In the genomic region with DNA sequence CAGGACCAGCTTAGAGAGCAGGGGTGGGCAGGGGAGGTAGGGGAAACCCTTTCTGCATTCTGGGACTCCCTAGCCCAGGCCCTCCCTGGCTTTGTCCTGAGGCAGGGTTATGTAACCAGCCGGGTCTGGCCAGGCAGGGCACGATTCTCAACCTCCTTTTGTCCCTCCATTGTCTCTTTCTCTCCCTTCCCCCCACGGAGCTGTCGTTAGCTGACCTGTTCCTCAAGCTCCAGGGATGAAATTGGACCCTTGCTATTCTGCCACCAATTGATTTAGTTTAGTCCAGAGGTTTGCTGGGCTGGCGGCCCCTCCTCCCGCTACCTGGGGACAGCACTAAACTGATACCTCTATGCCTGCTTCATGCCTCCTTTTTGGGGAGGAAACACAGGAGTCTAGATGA, we compare ENCODE assay signal across 12 cellular contexts. TPM values are rescaled to one million over a fixed set of nuclear protein-coding genes. Genes with fewer than 3 reads are reported as not detected.
DNase-seq lines count a peak whose midpoint lies in the region; FAIRE-seq and TF ChIP-seq lines count a peak whose summit lies in the region.
"Had no signal": no experiment of that assay in that cellular context is flagged by ENCODE, and none has a peak within 500 bp of the region (broad histone marks: within the 10 kb centered on the region; RNA-seq: fewer than 3 reads in every experiment).

No MANE protein-coding gene starts in this region.

- peak in 2 of 7 donors; percentile 49 to 74 for DNase-seq in adrenal gland
- no peak for DNase-seq in hepatocyte (ENCODE audit: low spot score)
- DNase-seq in prostate gland (ENCODE audit: low spot score): no peak
- no peak for DNase-seq in SW 1271 (lab: John Stamatoyannopoulos, UW)
- DNase-seq in GM19239 (ENCODE audit: insufficient read length, low spot score): no peak
- no peak for DNase-seq in D341Med (ENCODE audit: low spot score)
- DNase-seq in OCI-LY7 (ENCODE audit: low spot score): no peak
- DNase-seq: activated CD4-positive, CD25-positive, alpha-beta regulatory T cell treated with anti-CD3 and anti-CD28 coated beads, Interleukin-2, amount 50 U/mL, for 72 hours; immature natural killer cell had no signal

- H3K4me3 ChIP-seq in adrenal gland (no peak overlapping the region), hepatocyte (no peak overlapping the region), prostate gland (no peak overlapping the region), OCI-LY7 (ENCODE audit: low read depth, low read length, poor library complexity, severe bottlenecking) (no peak overlapping the region)

- H3K4me2 ChIP-seq in hepatocyte (peak overlapping the region; percentile 41), OCI-LY7 (ENCODE audit: low read length) (no peak overlapping the region)

- H3K4me1 ChIP-seq in adrenal gland (replicated peaks in 1 of 2) (peaks cover 37 to 74% of the 10 kb centered on the region in 2 donors), hepatocyte (ENCODE audit: insufficient read depth) (peaks cover 45% of the 10 kb centered on the region), prostate gland (replicated peaks) (peaks cover 30% of the 10 kb centered on the region), OCI-LY7 (ENCODE audit: insufficient read depth, low read length, poor library complexity, severe bottlenecking) (peaks cover 12% of the 10 kb centered on the region)

- H3K79me2 ChIP-seq in hepatocyte (peaks cover 99% of the 10 kb centered on the region), OCI-LY7 (ENCODE audit: insufficient read depth, low read depth, low read length) (no peaks in the 10 kb centered on the region)

- H3K9me3 ChIP-seq in adrenal gland (replicated peaks in 1 of 3): no peaks in the 10 kb centered on the region
- no peaks in the 10 kb centered on the region for H3K9me3 ChIP-seq in hepatocyte (ENCODE audit: low read depth)
- H3K9me3 ChIP-seq in prostate gland: no peaks in the 10 kb centered on the region
- no peaks in the 10 kb centered on the region for H3K9me3 ChIP-seq in OCI-LY7 (ENCODE audit: low read length)

- intact Hi-C loops in adrenal gland (cut with DNase I) (no loop called here), prostate gland (cut with DNase I) (no loop called here), OCI-LY7 (cut with micrococcal nuclease; ENCODE audit: unreplicated experiment) (loop anchor here (10.0 kb wide), 1 partner anchor 656 kb away; a partner anchor contains a TSS)

- no peak for TF ChIP-seq POLR2A in adrenal gland (IDR thresholded peaks at IDR 0.05)
- no peak for TF ChIP-seq POLR2A in prostate gland (IDR thresholded peaks at IDR 0.05)

- WGBS in adrenal gland, 4 donors: 40 to 78% (median 51%) methylated on average over 4 to 6 of the region's 6 CpGs
- WGBS in hepatocyte (ENCODE audit: low lambda C conversion rate, missing lambda C conversion rate): 40% methylated on average over 6 of the region's 6 CpGs
- 30% methylated on average over 5 of the region's 6 CpGs for WGBS in prostate gland

- TF ChIP-seq CTCF in C4-2B (conservative IDR thresholded peaks at IDR 0.05) (no peak), adrenal gland (IDR thresholded peaks at IDR 0.05) (no peak), hepatocyte (IDR thresholded peaks at IDR 0.05; ENCODE audit: poor library complexity) (no peak), prostate gland (IDR thresholded peaks at IDR 0.05) (no peak), OCI-LY7 (conservative IDR thresholded peaks at IDR 0.05; ENCODE audit: low read length) (no peak)

- H3K27ac ChIP-seq in C4-2B: peak overlapping the region; percentile 64
- H3K27ac ChIP-seq in adrenal gland: peak overlapping the region in 4 of 5 donors; percentile 31 to 92 (median 82)
- H3K27ac ChIP-seq in hepatocyte: peak overlapping the region; percentile 85
- peak overlapping the region; percentile 30 to 41 for H3K27ac ChIP-seq in prostate gland
- H3K27ac ChIP-seq in OCI-LY7 (ENCODE audit: low read depth, low read length, poor library complexity, severe bottlenecking): no peak overlapping the region

- H2AFZ ChIP-seq in hepatocyte (no peak overlapping the region), OCI-LY7 (ENCODE audit: low read length) (no peak overlapping the region)

- H3K9me2 ChIP-seq in hepatocyte (replicated peaks; ENCODE audit: insufficient read depth) (no peaks in the 10 kb centered on the region), OCI-LY7 (ENCODE audit: insufficient read depth, low read length) (no peaks in the 10 kb centered on the region)

- H3K36me3 ChIP-seq in adrenal gland (replicated peaks in 1 of 2) (no peaks in the 10 kb centered on the region), hepatocyte (replicated peaks; ENCODE audit: insufficient read depth, low read depth) (no peaks in the 10 kb centered on the region), prostate gland (no peaks in the 10 kb centered on the region), OCI-LY7 (ENCODE audit: insufficient read depth, low read length) (no peaks in the 10 kb centered on the region)

- H4K20me1 ChIP-seq in hepatocyte (ENCODE audit: insufficient read depth, poor library complexity, severe bottlenecking) (peaks cover 66% of the 10 kb centered on the region), OCI-LY7 (ENCODE audit: insufficient read depth, low read length) (no peaks in the 10 kb centered on the region; the same call in 1 of the 2 replicates)

- no peak for FAIRE-seq in GM19239 (lab: Jason Lieb, UNC)
- FAIRE-seq: D721Med, GM18507 had no signal

- BruUV-seq in OCI-LY7 (replicated peaks; lab: Mats Ljungman, UMichigan): no TSS peak

- CTCF ChIA-PET in OCI-LY7 (lab: Charles Lee; ENCODE audit: unreplicated experiment): interaction anchor here (2.0 kb wide), 1 partner anchor 8 kb away, joined by 10 read pairs; no protein-coding TSS in a partner anchor

- POLR2A ChIA-PET in OCI-LY7 (lab: Charles Lee): interaction anchor here (1.5 to 2.7 kb wide), 2 partner anchors 8 to 18 kb away, joined by 4 to 19 read pairs; no protein-coding TSS in a partner anchor

- H3K27me3 ChIP-seq in adrenal gland (no peaks in the 10 kb centered on the region), hepatocyte (no peaks in the 10 kb centered on the region), prostate gland (replicated peaks; ENCODE audit: insufficient read depth) (no peaks in the 10 kb centered on the region)

RNA-seq across cellular contexts. Expression of a gene that starts 9.4 kb away (rescaled TPM):
- total RNA-seq in adrenal gland: 100 to 1,000 TPM in 6 of 8 donors, 10 to 100 TPM in 2; 80.7 to 154 (median 106) TPM
- 10 to 100 TPM in 2 of 3 donors, 1 to 10 TPM in 1; 9.6 to 37.5 (median 21.1) TPM for polyA plus RNA-seq in adrenal gland
- 66.7 and 85.1 TPM in 2 replicates for total RNA-seq in hepatocyte
- 30.2 and 42.5 TPM in 2 replicates for polyA plus RNA-seq in hepatocyte
- 100 to 1,000 TPM in 1 of 2 donors, 10 to 100 TPM in 1; 65.8 to 175 TPM for total RNA-seq in prostate gland
- total RNA-seq in OCI-LY7 (2014; rRNA removed; shearing (Covaris generic)): 8.8 and 9.5 TPM in 2 replicates
- 26.6 and 28.4 TPM in 2 replicates for total RNA-seq in OCI-LY7 (2022)

RNA-seq across cellular contexts. Expression of a gene that starts 49.0 kb away (rescaled TPM):
- total RNA-seq in adrenal gland (1,000 to 10,000 TPM; 1,380 to 3,506 (median 1,891) TPM), hepatocyte (2,319 and 2,589 TPM in 2 replicates), prostate gland (1,000 to 10,000 TPM; 1,708 to 3,672 TPM), OCI-LY7 (2022) (2,284 and 2,304 TPM in 2 replicates)
- polyA plus RNA-seq in adrenal gland (1,000 to 10,000 TPM; 1,067 to 2,924 (median 1,712) TPM), hepatocyte (1,067 and 1,087 TPM in 2 replicates)
- 2,281 and 2,351 TPM in 2 replicates for total RNA-seq in OCI-LY7 (2014; rRNA removed; shearing (Covaris generic))
